1 cellular context compared by ENCODE assay signal in genomic region chr15:73935547-73935946, GRCh38.
TF ChIP-seq lines count a peak whose summit lies in the region.

No MANE protein-coding gene starts in this region.

TF ChIP-seq in GM23338, 12 proteins besides CTCF, POLR2A, EP300 and RAD21 (continued from another document):
- no peak for TF ChIP-seq ZNF462 (CRISPR knock-in tag; IDR thresholded peaks at IDR 0.05)
